ENCODE assay signal across 20 cellular contexts in the genomic region with DNA sequence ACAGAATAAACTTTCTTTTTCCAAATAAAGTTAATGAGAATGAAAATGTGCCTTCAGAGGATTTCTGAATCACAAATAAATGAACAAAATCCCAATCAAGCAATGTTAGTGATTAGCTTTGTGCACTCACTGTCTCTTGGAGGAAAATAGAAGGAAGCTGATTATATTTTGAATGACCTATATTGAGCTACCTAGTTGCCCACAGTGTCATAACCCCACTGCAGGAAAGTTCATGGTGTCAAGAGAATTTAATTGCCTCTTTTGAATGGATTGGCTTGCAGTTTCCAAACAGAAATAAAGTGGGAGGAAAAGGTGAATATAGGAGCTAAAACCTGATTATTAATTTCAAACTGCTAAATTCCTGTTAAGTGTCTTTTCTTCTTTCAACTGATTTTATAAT.
"Had no signal": no experiment of that assay in that cellular context is flagged by ENCODE, and none has a peak within 500 bp of the region (broad histone marks: within the 10 kb centered on the region; RNA-seq: fewer than 3 reads in every experiment).

No MANE protein-coding gene starts in this region.

- H3K4me3 ChIP-seq: SJCRH30 had no signal

- H3K9me3 ChIP-seq: SJCRH30 had no signal

- H3K36me3 ChIP-seq: SJCRH30 had no signal

- DNase-seq: IMR-90, Kasumi-1, KG1, NCI-H1092, NCI-H1105 treated with DMSO at 0.1 percent for 48 hours, NCI-H1417 treated with DMSO at 0.1 percent for 48 hours, NCI-H146, NCI-H1694 treated with DMSO at 0.1 percent for 48 hours, NCI-H1930, NCI-H2081, NCI-H2107, NCI-H2227 treated with DMSO at 0.1 percent for 48 hours, NCI-H524, NCI-H526 treated with DMSO at 0.1 percent for 48 hours, NCI-H748 treated with DMSO at 0.1 percent for 48 hours, RPMI8226, SHP77 treated with DMSO at 0.1 percent for 48 hours, SJCRH30 had no signal

- H3K27me3 ChIP-seq: SJCRH30 had no signal

- H3K4me1 ChIP-seq: SJCRH30 had no signal

- ATAC-seq: HepG2, SK-N-SH treated with all-trans-retinoic acid at 6 μM for 48 hours had no signal

- H3K27ac ChIP-seq: SJCRH30 had no signal
